8 cellular contexts compared by ENCODE assay signal in genomic region chr9:125241863-125242739, GRCh38.
A peak's percentile ranks its signal among the peaks of the same experiment; 100 is the strongest.
DNase-seq lines count a peak whose midpoint lies in the region; ATAC-seq and TF ChIP-seq lines count a peak whose summit lies in the region.

No MANE protein-coding gene starts in this region.

- H2AFZ ChIP-seq in DND-41 (ENCODE audit: low read depth, low read length): peak overlapping the region; percentile 66

- peak overlapping the region; percentile 94 for H3K27ac ChIP-seq in DND-41 (ENCODE audit: low read length)
- H3K27ac ChIP-seq in iPS-20b (ENCODE audit: low read length): peak overlapping the region; percentile 100

- H3K36me3 ChIP-seq in DND-41 (ENCODE audit: insufficient read depth, low read length): peaks cover 38% of the 10 kb centered on the region
- peaks cover 33% of the 10 kb centered on the region for H3K36me3 ChIP-seq in iPS-20b (ENCODE audit: insufficient read depth, low read depth, low read length)

- H3K9me3 ChIP-seq in DND-41 (ENCODE audit: insufficient read depth, low read length, severe bottlenecking) (no peaks in the 10 kb centered on the region), iPS-20b (ENCODE audit: insufficient read depth, low read depth, low read length) (no peaks in the 10 kb centered on the region)

- H3K9ac ChIP-seq in DND-41 (ENCODE audit: low read depth, low read length): peak overlapping the region; percentile 79
- peak overlapping the region; percentile 100 for H3K9ac ChIP-seq in iPS-20b (ENCODE audit: low read depth, low read length)

- TF ChIP-seq CTCF in DND-41 (IDR thresholded peaks at IDR 0.05; ENCODE audit: borderline replicate concordance, extremely low read depth, low read length, poor library complexity, severe bottlenecking): no peak
- no peak for TF ChIP-seq CTCF in NB4 (IDR thresholded peaks at IDR 0.05; ENCODE audit: low read depth, low read length)
- no peak for TF ChIP-seq CTCF in astrocyte of the cerebellum (IDR thresholded peaks at IDR 0.05; ENCODE audit: low read depth, low read length, missing control alignments)

- DNase-seq in DND-41 (no peak), NB4 (ENCODE audit: low read depth) (no peak), astrocyte of the cerebellum (ENCODE audit: low read depth) (no peak), NCI-H2107 treated with DMSO at 0.1 percent for 48 hours (lab: John Stamatoyannopoulos, UW; ENCODE audit: unreplicated experiment) (no peak), medulla oblongata (ENCODE audit: extremely low spot score) (no peak)
- peak; percentile 22 for DNase-seq in stimulated activated CD8-positive, alpha-beta memory T cell treated with anti-CD3 and anti-CD28 coated beads, Interleukin-15, amount 100 ng/mL, for 24 hours (ENCODE audit: low read depth)

- H4K20me1 ChIP-seq in DND-41 (ENCODE audit: insufficient read depth, low read length): peaks cover 24% of the 10 kb centered on the region

- H3K27me3 ChIP-seq in DND-41 (ENCODE audit: insufficient read depth, low read length, poor library complexity) (no peaks in the 10 kb centered on the region), iPS-20b (ENCODE audit: insufficient read depth, low read length) (no peaks in the 10 kb centered on the region)

- TF ChIP-seq POLR2A in NB4 (IDR thresholded peaks at IDR 0.05; ENCODE audit: extremely low read depth, insufficient read length): no peak

- H3K4me3 ChIP-seq in DND-41 (ENCODE audit: low read depth in 1 of 2, low read length in 2 of 2): peak overlapping the region; percentile 47 to 75
- peak overlapping the region; percentile 83 for H3K4me3 ChIP-seq in NB4 (ENCODE audit: low read depth, low read length)
- peak overlapping the region; percentile 95 for H3K4me3 ChIP-seq in astrocyte of the cerebellum (ENCODE audit: low read depth, low read length)
- H3K4me3 ChIP-seq in iPS-20b (ENCODE audit: low read length): peak overlapping the region; percentile 100

- peak; percentile 8; the same call in 2 of the 3 replicates for ATAC-seq in DND-41 (ENCODE audit: insufficient read depth, low read depth)
- peak; percentile 8 for ATAC-seq in GM21447 (IDR thresholded peaks at IDR 0.05; ENCODE audit: unreplicated experiment)

- in situ Hi-C loops in astrocyte of the cerebellum (cut with HindIII; ENCODE audit: low sequenced_read_pairs): no loop called here

- H3K4me1 ChIP-seq in DND-41 (ENCODE audit: insufficient read depth, low read length) (peaks cover 40% of the 10 kb centered on the region), iPS-20b (ENCODE audit: insufficient read depth, low read length) (peaks cover 3% of the 10 kb centered on the region; the same call in 1 of the 2 replicates)

- peak overlapping the region; percentile 75 for H3K4me2 ChIP-seq in DND-41 (ENCODE audit: insufficient read depth, low read length)

- H3K79me2 ChIP-seq in DND-41 (ENCODE audit: insufficient read depth, low read length): peaks cover 49% of the 10 kb centered on the region
